ENCODE assay signal across 12 cellular contexts in genomic region chr2:55843096-55843991, GRCh38.
DNase-seq lines count a peak whose midpoint lies in the region; ATAC-seq and TF ChIP-seq lines count a peak whose summit lies in the region.
"Had no signal": no experiment of that assay in that cellular context is flagged by ENCODE, and none has a peak within 500 bp of the region (broad histone marks: within the 10 kb centered on the region; RNA-seq: fewer than 3 reads in every experiment).

No MANE protein-coding gene starts in this region.

- H3K27ac ChIP-seq in brain microvascular endothelial cell (peak overlapping the region; percentile 51), mesodermal cell (ENCODE audit: low read depth, low read length, severe bottlenecking) (peak overlapping the region; percentile 78)
- H3K27ac ChIP-seq: SK-N-MC had no signal

- TF ChIP-seq CTCF in Caco-2 (IDR thresholded peaks at IDR 0.05; ENCODE audit: insufficient read depth in 1 of 2, low read depth in 1 of 2, low read length in 1 of 2, severe bottlenecking in 1 of 2, unreplicated experiment in 1 of 2) (no peak), brain microvascular endothelial cell (IDR thresholded peaks at IDR 0.05; ENCODE audit: low read depth, low read length, missing control alignments) (no peak)

- H3K27me3 Mint-ChIP-seq in Caco-2 (ENCODE audit: insufficient read depth, unreplicated experiment): no peaks in the 10 kb centered on the region
- H3K27me3 Mint-ChIP-seq: stimulated activated memory B cell treated with anti-CD40 and anti-IgM and Interleukin-4, amounts not matched to agents 10 μg/mL and 1 μg/mL and 100 μg/mL, for 72 hours had no signal

- intact Hi-C loops in Caco-2 (cut with micrococcal nuclease; ENCODE audit: unreplicated experiment): loop anchor here (1.0 to 2.0 kb wide), 6 partner anchors 43 to 131 kb away; no protein-coding TSS in a partner anchor

- peak; percentile 89 to 92 for DNase-seq in Caco-2
- DNase-seq in MV-4-11 (lab: John Stamatoyannopoulos, UW): peak; percentile 87
- peak; percentile 83 for DNase-seq in brain microvascular endothelial cell
- DNase-seq in activated CD4-positive, alpha-beta T cell treated with anti-CD3 and anti-CD28 coated beads, Interleukin-2, amount 50 U/mL, for 1 hour: no peak
- no peak for DNase-seq in NCI-H1048 (lab: John Stamatoyannopoulos, UW)
- DNase-seq: adrenal gland had no signal

- peaks cover 7% of the 10 kb centered on the region for H3K36me3 Mint-ChIP-seq in Caco-2 (ENCODE audit: insufficient read depth, unreplicated experiment)
- H3K36me3 Mint-ChIP-seq: stimulated activated memory B cell treated with anti-CD40 and anti-IgM and Interleukin-4, amounts not matched to agents 10 μg/mL and 1 μg/mL and 100 μg/mL, for 72 hours had no signal

- H3K4me1 ChIP-seq in Caco-2 (peaks cover 79% of the 10 kb centered on the region), mesodermal cell (ENCODE audit: control insufficient read depth, insufficient read depth, low read length, poor library complexity, severe bottlenecking) (peaks cover 32% of the 10 kb centered on the region)

- in situ Hi-C loops in brain microvascular endothelial cell (cut with HindIII; ENCODE audit: low pct_ligation_motif_present, low sequenced_read_pairs): no loop called here

- ATAC-seq in GM19397 (IDR thresholded peaks at IDR 0.05; ENCODE audit: unreplicated experiment) (no peak), GM19452 (IDR thresholded peaks at IDR 0.05; ENCODE audit: unreplicated experiment) (no peak)
- ATAC-seq: stimulated activated memory B cell treated with anti-CD40 and anti-IgM and Interleukin-4, amounts not matched to agents 10 μg/mL and 1 μg/mL and 100 μg/mL, for 72 hours had no signal

- peaks cover 8% of the 10 kb centered on the region for H3K9me3 Mint-ChIP-seq in Caco-2 (ENCODE audit: unreplicated experiment)
- H3K9me3 Mint-ChIP-seq: stimulated activated memory B cell treated with anti-CD40 and anti-IgM and Interleukin-4, amounts not matched to agents 10 μg/mL and 1 μg/mL and 100 μg/mL, for 72 hours had no signal

- H3K4me1 Mint-ChIP-seq in Caco-2 (ENCODE audit: low read depth, unreplicated experiment): peaks cover 32% of the 10 kb centered on the region
- H3K4me1 Mint-ChIP-seq: stimulated activated memory B cell treated with anti-CD40 and anti-IgM and Interleukin-4, amounts not matched to agents 10 μg/mL and 1 μg/mL and 100 μg/mL, for 72 hours had no signal

- CTCF ChIA-PET in Caco-2 (lab: Charles Lee): interaction anchor here (1.0 kb wide), 2 partner anchors 72 to 121 kb away, joined by 3 to 8 read pairs; no protein-coding TSS in a partner anchor

- BruUV-seq in Caco-2 (replicated peaks; lab: Mats Ljungman, UMichigan): no TSS peak

- H3K36me3 ChIP-seq in Caco-2 (ENCODE audit: control insufficient read depth, insufficient read depth, low read length): peaks cover 2% of the 10 kb centered on the region; the same call in 1 of the 2 replicates
- H3K36me3 ChIP-seq in brain microvascular endothelial cell (replicated peaks): no peaks in the 10 kb centered on the region
- no peaks in the 10 kb centered on the region for H3K36me3 ChIP-seq in mesodermal cell (ENCODE audit: control insufficient read depth, insufficient read depth, low read length)
- H3K36me3 ChIP-seq: adrenal gland had no signal

- WGBS in mesodermal cell (ENCODE audit: insufficient coverage in 2 of 2), 2 experiments: 72 to 84% methylated on average over 4 of the region's 6 CpGs

- H3K27me3 ChIP-seq in Caco-2 (replicated peaks; ENCODE audit: control insufficient read depth, insufficient read depth, low read length) (no peaks in the 10 kb centered on the region), brain microvascular endothelial cell (replicated peaks) (no peaks in the 10 kb centered on the region)
- H3K27me3 ChIP-seq: adrenal gland had no signal

- H3K4me3 Mint-ChIP-seq in Caco-2 (ENCODE audit: unreplicated experiment): peak overlapping the region; percentile 11
- H3K4me3 Mint-ChIP-seq: nephron; stimulated activated memory B cell treated with anti-CD40 and anti-IgM and Interleukin-4, amounts not matched to agents 10 μg/mL and 1 μg/mL and 100 μg/mL, for 72 hours had no signal

- H3K4me3 ChIP-seq in Caco-2 (ENCODE audit: low read depth, low read length) (no peak overlapping the region), brain microvascular endothelial cell (ENCODE audit: low read depth, low read length) (no peak overlapping the region), mesodermal cell (ENCODE audit: extremely low read depth, insufficient read depth, low read length, poor library complexity, severe bottlenecking) (no peak overlapping the region)
- H3K4me3 ChIP-seq: adrenal gland, SK-N-MC had no signal

- H3K9me3 ChIP-seq in Caco-2 (no peaks in the 10 kb centered on the region), mesodermal cell (ENCODE audit: control insufficient read depth, low read length) (peaks cover 12% of the 10 kb centered on the region)

- H3K27ac Mint-ChIP-seq in Caco-2 (ENCODE audit: unreplicated experiment): no peak overlapping the region
- H3K27ac Mint-ChIP-seq: nephron; stimulated activated memory B cell treated with anti-CD40 and anti-IgM and Interleukin-4, amounts not matched to agents 10 μg/mL and 1 μg/mL and 100 μg/mL, for 72 hours had no signal

- POLR2A ChIA-PET in Caco-2 (lab: Charles Lee): interaction anchor here (0.9 kb wide), 1 partner anchor 225 kb away, joined by 3 read pairs; no protein-coding TSS in a partner anchor

Comparison
In these comparisons a context has a peak if more than half of its experiments do, and no peak if none do; other contexts are left out.
1. DNase-seq: peak in Caco-2 (2 of 2), MV-4-11 (single experiment) and brain microvascular endothelial cell (single experiment); none in activated CD4-positive, alpha-beta T cell treated with anti-CD3 and anti-CD28 coated beads, Interleukin-2, amount 50 U/mL, for 1 hour (single experiment) and NCI-H1048 (single experiment).